8 cellular contexts compared by ENCODE assay signal in genomic region chr11:6568191-6568918, GRCh38. TPM values are rescaled to one million over a fixed set of nuclear protein-coding genes. Genes with fewer than 3 reads are reported as not detected.
DNase-seq lines count a peak whose midpoint lies in the region; ATAC-seq, FAIRE-seq and TF ChIP-seq lines count a peak whose summit lies in the region.

No MANE protein-coding gene starts in this region.

- no peaks in the 10 kb centered on the region for H3K4me1 ChIP-seq in DOHH2 (ENCODE audit: control insufficient read depth, low read length)
- peaks cover 6% of the 10 kb centered on the region for H3K4me1 ChIP-seq in endothelial cell of umbilical vein (ENCODE audit: control insufficient read depth, extremely low read depth, insufficient read depth, low read length)

- no peak for ATAC-seq in GM18867 (IDR thresholded peaks at IDR 0.05; ENCODE audit: unreplicated experiment)
- ATAC-seq in HG03354 (IDR thresholded peaks at IDR 0.05; ENCODE audit: poor library complexity, severe bottlenecking, unreplicated experiment): no peak
- ATAC-seq in HG02938 (IDR thresholded peaks at IDR 0.05; ENCODE audit: unreplicated experiment): no peak
- ATAC-seq in GM18907 (IDR thresholded peaks at IDR 0.05; ENCODE audit: unreplicated experiment): no peak

- dilution Hi-C loops in endothelial cell of umbilical vein (cut with MboI; ENCODE audit: extremely low pct_ligation_motif_present, low sequenced_read_pairs): no loop called here

- FAIRE-seq in endothelial cell of umbilical vein (lab: Jason Lieb, UNC): peak; percentile 76

- CTCF ChIA-PET in endothelial cell of umbilical vein (lab: Charles Lee): interaction anchor here (0.8 to 2.8 kb wide), 7 partner anchors 9 to 149 kb away, joined by 3 to 23 read pairs (median 4); partner anchors contain the start of genes APBB1, ILK and RRP8

- no peak overlapping the region for H3K27ac ChIP-seq in DOHH2 (ENCODE audit: low read depth, low read length)
- H3K27ac ChIP-seq in endothelial cell of umbilical vein (ENCODE audit: insufficient read depth, low read depth, low read length): no peak overlapping the region

- H3K9me2 ChIP-seq in DOHH2 (replicated peaks; ENCODE audit: control insufficient read depth, low read length): no peaks in the 10 kb centered on the region

- no peaks in the 10 kb centered on the region for H3F3A ChIP-seq in DOHH2 (ENCODE audit: control insufficient read depth, insufficient read depth)

- POLR2A ChIA-PET in endothelial cell of umbilical vein (lab: Charles Lee): no interaction called here

- peak; percentile 77 for DNase-seq in NCI-H2029 (lab: John Stamatoyannopoulos, UW)
- peak; percentile 66 for DNase-seq in endothelial cell of umbilical vein (ENCODE audit: low read depth, low spot score)
- DNase-seq in non-pigmented ciliary epithelial cell (ENCODE audit: low read depth): peak; percentile 38

- H3K9me1 ChIP-seq in endothelial cell of umbilical vein (replicated peaks; ENCODE audit: control insufficient read depth, extremely low read depth, insufficient read depth, low read length): no peaks in the 10 kb centered on the region

- intact Hi-C loops in endothelial cell of umbilical vein (cut with micrococcal nuclease): loop anchor here (1.0 kb wide), 1 partner anchor 67 kb away; no protein-coding TSS in a partner anchor

- H3K9me3 ChIP-seq in DOHH2 (ENCODE audit: control insufficient read depth, insufficient read depth, low read length) (no peaks in the 10 kb centered on the region), endothelial cell of umbilical vein (replicated peaks; ENCODE audit: control insufficient read depth, insufficient read depth, low read length) (no peaks in the 10 kb centered on the region)

- H3K4me3 ChIP-seq in DOHH2 (ENCODE audit: low read length) (no peak overlapping the region), endothelial cell of umbilical vein (replicated peaks in 1 of 3; ENCODE audit: insufficient read depth in 1 of 3, low read depth in 1 of 3, low read length in 3 of 3) (no peak overlapping the region)

- BruUV-seq in endothelial cell of umbilical vein (replicated peaks; lab: Mats Ljungman, UMichigan): no TSS peak

- H3K79me2 ChIP-seq in DOHH2 (ENCODE audit: control insufficient read depth, low read length) (no peaks in the 10 kb centered on the region), endothelial cell of umbilical vein (ENCODE audit: control insufficient read depth, insufficient read depth, low read length) (no peaks in the 10 kb centered on the region)

- no peaks in the 10 kb centered on the region for H3K36me3 ChIP-seq in DOHH2 (ENCODE audit: control insufficient read depth, low read length)
- H3K36me3 ChIP-seq in endothelial cell of umbilical vein (ENCODE audit: control insufficient read depth in 2 of 2, extremely low read depth in 1 of 2, insufficient read depth in 2 of 2, low read length in 2 of 2): no peaks in the 10 kb centered on the region

- no peaks in the 10 kb centered on the region for H4K20me1 ChIP-seq in DOHH2 (ENCODE audit: control insufficient read depth, insufficient read depth, low read depth, low read length)
- H4K20me1 ChIP-seq in endothelial cell of umbilical vein (replicated peaks; ENCODE audit: control insufficient read depth, extremely low read depth, insufficient read depth, low read length): no peaks in the 10 kb centered on the region

- TF ChIP-seq POLR2A in endothelial cell of umbilical vein (IDR thresholded peaks at IDR 0.05; ENCODE audit: low read depth, low read length): no peak

- H3K4me2 ChIP-seq in DOHH2 (ENCODE audit: low read length) (no peak overlapping the region), endothelial cell of umbilical vein (ENCODE audit: insufficient read depth, low read length) (no peak overlapping the region)

- H3K27me3 ChIP-seq in DOHH2 (ENCODE audit: control insufficient read depth, low read length) (no peaks in the 10 kb centered on the region), endothelial cell of umbilical vein (ENCODE audit: control insufficient read depth in 2 of 2, insufficient read depth in 2 of 2, low read length in 2 of 2) (no peaks in the 10 kb centered on the region)

- H2AFZ ChIP-seq in endothelial cell of umbilical vein (ENCODE audit: low read depth, low read length): no peak overlapping the region

- no peak overlapping the region for H3K9ac ChIP-seq in endothelial cell of umbilical vein (replicated peaks; ENCODE audit: extremely low read depth, insufficient read depth, low read length)

- TF ChIP-seq CTCF in DOHH2 (IDR thresholded peaks at IDR 0.05; ENCODE audit: low read depth, low read length, poor library complexity, severe bottlenecking): peak; percentile 38
- TF ChIP-seq CTCF in endothelial cell of umbilical vein (IDR thresholded peaks at IDR 0.05; ENCODE audit: extremely low read depth in 1 of 2, insufficient read depth in 1 of 2, low read depth in 1 of 2, low read length in 2 of 2): no peak

TF ChIP-seq in endothelial cell of umbilical vein, 7 proteins besides CTCF, POLR2A, EP300 and RAD21:
- TF ChIP-seq GATA2 (IDR thresholded peaks at IDR 0.05; ENCODE audit: insufficient read depth, insufficient read length, low read depth, low read length): no peak
- TF ChIP-seq FOS (IDR thresholded peaks at IDR 0.05; ENCODE audit: borderline replicate concordance, insufficient read depth, low read length): no peak
- peak; percentile 43 for TF ChIP-seq POLR2AphosphoS5 (IDR thresholded peaks at IDR 0.05; ENCODE audit: insufficient read depth, low read depth, low read length)

RNA-seq across cellular contexts. Expression of gene RRP8, which starts 35.1 kb away (rescaled TPM):
- 19.4 and 23.3 TPM in 2 replicates for total RNA-seq in endothelial cell of umbilical vein
- 6.4 and 7.2 TPM in 2 replicates for polyA plus RNA-seq in endothelial cell of umbilical vein
- polyA plus RNA-seq in endothelial cell of umbilical vein (2011; cell fraction: cytosol; rRNA removed): 10.6 and 12.4 TPM in 2 replicates
- polyA plus RNA-seq in endothelial cell of umbilical vein (2011; cell fraction: nucleus; rRNA removed): 19.6 and 20.2 TPM in 2 replicates
- polyA plus RNA-seq in endothelial cell of umbilical vein (2012): 14.6 and 18.5 TPM in 2 replicates
- 8.9 and 14.9 TPM in 2 replicates for polyA minus RNA-seq in endothelial cell of umbilical vein
- polyA minus RNA-seq in endothelial cell of umbilical vein (2011; cell fraction: cytosol; rRNA and poly(A)+ RNA removed): 11.8 TPM
- 15.7 and 17.2 TPM in 2 replicates for polyA minus RNA-seq in endothelial cell of umbilical vein (2011; cell fraction: nucleus; rRNA and poly(A)+ RNA removed)

RNA-seq across cellular contexts. Expression of gene ILK, which starts 35.2 kb away (rescaled TPM):
- 221 and 233 TPM in 2 replicates for total RNA-seq in endothelial cell of umbilical vein
- 296 and 299 TPM in 2 replicates for polyA plus RNA-seq in endothelial cell of umbilical vein
- polyA plus RNA-seq in endothelial cell of umbilical vein (2011; cell fraction: cytosol; rRNA removed): 264 and 294 TPM in 2 replicates
- 453 and 501 TPM in 2 replicates for polyA plus RNA-seq in endothelial cell of umbilical vein (2011; cell fraction: nucleus; rRNA removed)
- 152 and 160 TPM in 2 replicates for polyA plus RNA-seq in endothelial cell of umbilical vein (2012)
- 221 and 253 TPM in 2 replicates for polyA minus RNA-seq in endothelial cell of umbilical vein
- polyA minus RNA-seq in endothelial cell of umbilical vein (2011; cell fraction: cytosol; rRNA and poly(A)+ RNA removed): 85.9 TPM
- 81.1 and 90.3 TPM in 2 replicates for polyA minus RNA-seq in endothelial cell of umbilical vein (2011; cell fraction: nucleus; rRNA and poly(A)+ RNA removed)

RNA-seq across cellular contexts. Expression of gene TAF10, which starts 43.7 kb away (rescaled TPM):
- 86.2 and 105 TPM in 2 replicates for total RNA-seq in endothelial cell of umbilical vein
- 149 and 208 TPM in 2 replicates for polyA plus RNA-seq in endothelial cell of umbilical vein
- polyA plus RNA-seq in endothelial cell of umbilical vein (2011; cell fraction: cytosol; rRNA removed): 153 and 155 TPM in 2 replicates
- polyA plus RNA-seq in endothelial cell of umbilical vein (2011; cell fraction: nucleus; rRNA removed): 91.4 and 134 TPM in 2 replicates
- polyA plus RNA-seq in endothelial cell of umbilical vein (2012): 213 and 235 TPM in 2 replicates
- polyA minus RNA-seq in endothelial cell of umbilical vein: 80.6 and 94.6 TPM in 2 replicates
- 63.8 TPM for polyA minus RNA-seq in endothelial cell of umbilical vein (2011; cell fraction: cytosol; rRNA and poly(A)+ RNA removed)
- polyA minus RNA-seq in endothelial cell of umbilical vein (2011; cell fraction: nucleus; rRNA and poly(A)+ RNA removed): 21.2 and 22.1 TPM in 2 replicates

RNA-seq across cellular contexts. Expression of gene TPP1, which starts 50.9 kb away (rescaled TPM):
- 101 and 124 TPM in 2 replicates for total RNA-seq in endothelial cell of umbilical vein
- 219 and 224 TPM in 2 replicates for polyA plus RNA-seq in endothelial cell of umbilical vein
- 99.6 and 106 TPM in 2 replicates for polyA plus RNA-seq in endothelial cell of umbilical vein (2011; cell fraction: cytosol; rRNA removed)
- polyA plus RNA-seq in endothelial cell of umbilical vein (2011; cell fraction: nucleus; rRNA removed): 233 and 244 TPM in 2 replicates
- polyA plus RNA-seq in endothelial cell of umbilical vein (2012): 144 and 174 TPM in 2 replicates
- 171 and 223 TPM in 2 replicates for polyA minus RNA-seq in endothelial cell of umbilical vein
- polyA minus RNA-seq in endothelial cell of umbilical vein (2011; cell fraction: cytosol; rRNA and poly(A)+ RNA removed): 50.7 TPM
- polyA minus RNA-seq in endothelial cell of umbilical vein (2011; cell fraction: nucleus; rRNA and poly(A)+ RNA removed): 61.0 and 85.1 TPM in 2 replicates
